Comparison of ENCODE assay signal across 7 cellular contexts in the genomic region with DNA sequence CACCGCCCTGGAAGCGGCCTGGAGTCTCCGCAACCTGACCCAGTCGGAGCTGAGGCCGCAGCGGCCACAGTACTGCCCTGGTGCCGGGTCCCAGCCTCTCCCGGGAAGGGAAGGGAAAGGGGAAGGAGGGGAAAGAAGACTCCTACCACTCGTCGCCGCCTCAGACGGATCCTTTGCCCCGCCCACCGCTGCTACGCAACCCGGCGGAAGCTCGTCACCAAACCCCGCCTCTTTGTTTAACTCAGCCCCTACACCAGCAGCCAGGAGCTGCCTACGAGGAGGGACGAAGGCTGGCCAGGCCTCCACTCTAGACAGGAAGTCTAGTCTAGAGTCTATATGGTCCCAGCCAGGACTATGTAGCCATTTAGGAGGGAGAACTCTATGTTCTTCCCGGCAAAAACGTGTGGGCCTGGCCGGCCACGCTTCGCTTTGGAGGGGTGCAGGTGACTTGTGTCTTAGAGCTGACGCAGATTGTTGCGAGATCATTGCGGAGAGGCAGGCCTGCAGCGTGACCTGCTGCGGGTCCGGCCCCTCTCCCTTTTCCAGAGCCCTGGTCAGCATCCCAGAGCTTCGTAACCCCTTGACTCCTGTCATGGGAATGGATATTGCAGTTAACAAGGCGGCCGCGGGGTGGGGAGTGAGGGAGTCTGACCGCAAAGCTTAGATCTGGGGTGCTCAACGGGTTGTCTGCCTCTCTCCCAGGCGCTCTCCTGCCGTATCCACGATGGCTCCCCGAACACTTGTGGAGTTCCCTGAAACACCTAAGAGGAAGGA. TPM values are rescaled to one million over a fixed set of nuclear protein-coding genes. Genes with fewer than 3 reads are reported as not detected.
DNase-seq lines count a peak whose midpoint lies in the region; ATAC-seq and TF ChIP-seq lines count a peak whose summit lies in the region.

A gene (minus strand): TSS at position 166 of the 774 bp plus-strand sequence. CDS start 7,875 bp downstream, outside the sequence.

- DNase-seq in NCI-H2081 (lab: John Stamatoyannopoulos, UW): peak; percentile 94 to 95
- DNase-seq in T1000 (lab: John Stamatoyannopoulos, UW): peak; percentile 95
- DNase-seq in astrocyte of the hippocampus (ENCODE audit: low read depth, low spot score): peak; percentile 99
- DNase-seq in hepatocyte (ENCODE audit: low spot score): peak; percentile 99
- DNase-seq in retina: peak; percentile 99

- H3K9me3 ChIP-seq in hepatocyte (ENCODE audit: low read depth): no peaks in the 10 kb centered on the region

- peak within 1 kb of the TSS; percentile 59 for H2AFZ ChIP-seq in hepatocyte

- WGBS in hepatocyte (ENCODE audit: low lambda C conversion rate, missing lambda C conversion rate): 14% methylated on average over 41 of the region's 42 CpGs

- H3K79me2 ChIP-seq in hepatocyte: peaks cover 42% of the 10 kb centered on the region

- TF ChIP-seq CTCF in hepatocyte (IDR thresholded peaks at IDR 0.05; ENCODE audit: poor library complexity): no peak

- H3K4me3 ChIP-seq in hepatocyte: peak within 1 kb of the TSS; percentile 69

- no peaks in the 10 kb centered on the region for H4K20me1 ChIP-seq in hepatocyte (ENCODE audit: insufficient read depth, poor library complexity, severe bottlenecking)

- peak within 1 kb of the TSS; percentile 94 for H3K4me2 ChIP-seq in hepatocyte

- H3K27ac ChIP-seq in hepatocyte: peak within 1 kb of the TSS; percentile 96

- H3K4me1 ChIP-seq in hepatocyte (ENCODE audit: insufficient read depth): peaks cover 22% of the 10 kb centered on the region

- no peaks in the 10 kb centered on the region for H3K27me3 ChIP-seq in hepatocyte

- no peaks in the 10 kb centered on the region for H3K9me2 ChIP-seq in hepatocyte (replicated peaks; ENCODE audit: insufficient read depth)

- H3K36me3 ChIP-seq in hepatocyte (replicated peaks; ENCODE audit: insufficient read depth, low read depth): no peaks in the 10 kb centered on the region

- ATAC-seq in GM18508 (IDR thresholded peaks at IDR 0.05; ENCODE audit: insufficient read depth, unreplicated experiment) (peak; percentile 55), HG03025 (IDR thresholded peaks at IDR 0.05; ENCODE audit: low FRiP score, unreplicated experiment) (peak; percentile 76)

RNA-seq across cellular contexts. Expression of the gene that starts here (rescaled TPM):
- 47.6 and 66.4 TPM in 2 replicates for total RNA-seq in hepatocyte
- 12.2 and 22.5 TPM in 2 replicates for polyA plus RNA-seq in hepatocyte

Comparison
In these comparisons a context has a peak if more than half of its experiments do, and no peak if none do; other contexts are left out.
1. Peak in every context shown above with its lines: DNase-seq, ATAC-seq, H3K4me3 ChIP-seq and H3K27ac ChIP-seq.